In genomic region chr7:67301667-67302066, GRCh38 we compare ENCODE assay signal across 8 cellular contexts.
DNase-seq lines count a peak whose midpoint lies in the region; ATAC-seq, FAIRE-seq and TF ChIP-seq lines count a peak whose summit lies in the region.

No MANE protein-coding gene starts in this region.

- DNase-seq in left ventricle myocardium inferior = no peak
- no peak for DNase-seq in Right ventricle myocardium inferior (ENCODE audit: missing footprints)
- DNase-seq in bronchial epithelial cell (ENCODE audit: low read depth) = peak; percentile 6
- no peak for DNase-seq in stimulated activated CD4-positive, alpha-beta T cell treated with anti-CD3 and anti-CD28 coated beads, Interleukin-2, amount 100 ng/mL, for 48 hours
- DNase-seq in SW 1271 (lab: John Stamatoyannopoulos, UW) = no peak

- peak overlapping the region; percentile 88 for H3K4me3 ChIP-seq in left ventricle myocardium inferior
- peak overlapping the region; percentile 95 for H3K4me3 ChIP-seq in bronchial epithelial cell (ENCODE audit: low read depth, low read length)
- peak overlapping the region; percentile 70 for H3K4me3 ChIP-seq in mesodermal cell (ENCODE audit: extremely low read depth, insufficient read depth, low read length, poor library complexity, severe bottlenecking)

- H3K36me3 ChIP-seq in left ventricle myocardium inferior = peaks cover 29% of the 10 kb centered on the region
- no peaks in the 10 kb centered on the region for H3K36me3 ChIP-seq in bronchial epithelial cell (ENCODE audit: control insufficient read depth, insufficient read depth, low read length)
- peaks cover 11% of the 10 kb centered on the region for H3K36me3 ChIP-seq in mesodermal cell (ENCODE audit: control insufficient read depth, insufficient read depth, low read length)

- H3K27me3 ChIP-seq in left ventricle myocardium inferior (ENCODE audit: low read depth) (no peaks in the 10 kb centered on the region), bronchial epithelial cell (ENCODE audit: control insufficient read depth, insufficient read depth, low read length) (no peaks in the 10 kb centered on the region)

- H3K27ac ChIP-seq in left ventricle myocardium inferior (replicated peaks) (peak overlapping the region; percentile 97), mesodermal cell (ENCODE audit: low read depth, low read length, severe bottlenecking) (peak overlapping the region; percentile 95)

- H3K4me1 ChIP-seq in left ventricle myocardium inferior (peaks cover 48% of the 10 kb centered on the region), mesodermal cell (ENCODE audit: control insufficient read depth, insufficient read depth, low read length, poor library complexity, severe bottlenecking) (peaks cover 5% of the 10 kb centered on the region)

- intact Hi-C loops in left ventricle myocardium inferior (cut with micrococcal nuclease) = no loop called here
- intact Hi-C loops in Right ventricle myocardium inferior (cut with DNase I) = no loop called here

- ATAC-seq in Right ventricle myocardium inferior (no peak), GM21360 (IDR thresholded peaks at IDR 0.05; ENCODE audit: unreplicated experiment) (no peak), GM21786 (IDR thresholded peaks at IDR 0.05; ENCODE audit: unreplicated experiment) (no peak)

- TF ChIP-seq CTCF in left ventricle myocardium inferior (IDR thresholded peaks at IDR 0.05; ENCODE audit: borderline replicate concordance) (no peak), bronchial epithelial cell (IDR thresholded peaks at IDR 0.05; ENCODE audit: insufficient read depth, low read length, severe bottlenecking) (no peak)

- WGBS in mesodermal cell (ENCODE audit: insufficient coverage in 2 of 2), 2 experiments = 78 to 83% methylated on average over 4 to 5 of the region's 10 CpGs

- no peak for FAIRE-seq in bronchial epithelial cell (lab: Jason Lieb, UNC)

- H3K9me3 ChIP-seq in left ventricle myocardium inferior (replicated peaks) (no peaks in the 10 kb centered on the region), mesodermal cell (ENCODE audit: control insufficient read depth, low read length) (no peaks in the 10 kb centered on the region)
